In the genomic region with DNA sequence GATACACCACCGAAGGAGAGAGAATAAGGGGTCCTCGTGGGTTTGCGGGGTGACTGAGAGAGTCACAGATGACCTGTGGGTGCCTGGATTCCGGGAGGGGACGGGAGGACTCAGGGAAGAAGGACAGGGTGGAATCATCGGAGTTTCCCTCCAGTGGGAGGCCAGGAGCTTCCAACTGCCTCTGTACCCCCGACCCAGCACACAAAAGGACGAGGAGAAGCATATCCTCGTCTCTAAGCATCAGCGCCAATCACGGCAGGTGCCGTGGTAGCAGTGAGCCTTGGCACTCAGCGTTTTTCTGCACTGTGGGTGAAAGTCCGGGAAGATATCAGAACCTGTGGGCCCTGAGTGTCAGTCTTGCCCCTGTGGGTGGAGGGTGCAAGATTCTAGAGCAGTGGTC, we compare ENCODE assay signal across 27 cellular contexts.
"Had no signal": no experiment of that assay in that cellular context is flagged by ENCODE, and none has a peak within 500 bp of the region (broad histone marks: within the 10 kb centered on the region; RNA-seq: fewer than 3 reads in every experiment).

No MANE protein-coding gene starts in this region.

- H3K27me3 Mint-ChIP-seq: naive thymus-derived CD4-positive, alpha-beta T cell; stimulated activated memory B cell treated with anti-CD40 and anti-IgM and Interleukin-4, amounts not matched to agents 10 μg/mL and 1 μg/mL and 100 μg/mL, for 72 hours had no signal

- H3K27me3 ChIP-seq: colonic mucosa, esophagus muscularis mucosa, foreskin keratinocyte, gastroesophageal sphincter, hepatocyte, left lung, neural progenitor cell, sigmoid colon, tibial nerve, upper lobe of right lung, uterus had no signal

- H3K36me3 Mint-ChIP-seq: neural progenitor cell had no signal

- H3K27ac Mint-ChIP-seq: nephron; neural progenitor cell; stimulated activated memory B cell treated with anti-CD40 and anti-IgM and Interleukin-4, amounts not matched to agents 10 μg/mL and 1 μg/mL and 100 μg/mL, for 72 hours had no signal

- H3K36me3 ChIP-seq: colonic mucosa, esophagus muscularis mucosa, gastroesophageal sphincter, heart left ventricle, left lung, neural progenitor cell, sigmoid colon, thoracic aorta, tibial nerve, upper lobe of right lung, uterus had no signal

- H3K4me3 Mint-ChIP-seq: naive thymus-derived CD4-positive, alpha-beta T cell; nephron; neural progenitor cell; stimulated activated memory B cell treated with anti-CD40 and anti-IgM and Interleukin-4, amounts not matched to agents 10 μg/mL and 1 μg/mL and 100 μg/mL, for 72 hours had no signal

- H3K27ac ChIP-seq: colonic mucosa, esophagus muscularis mucosa, foreskin keratinocyte, gastroesophageal sphincter, heart left ventricle, hepatocyte, left lung, neural progenitor cell, psoas muscle, sigmoid colon, thoracic aorta, tibial nerve, upper lobe of right lung, uterus had no signal

- DNase-seq: colonic mucosa; dermis blood vessel endothelial cell; effector memory CD4-positive, alpha-beta T cell; foreskin keratinocyte; heart left ventricle; kidney; left lung; mesenchymal stem cell; midbrain; naive thymus-derived CD4-positive, alpha-beta T cell; nucleus accumbens; psoas muscle; right cardiac atrium; sigmoid colon; stimulated activated CD4-positive, alpha-beta T cell treated with anti-CD3 and anti-CD28 coated beads, Interleukin-4, amount 100 ng/mL, for 4 hours; stimulated activated naive CD8-positive, alpha-beta T cell treated with anti-CD3 and anti-CD28 coated beads, Interleukin-15, Interleukin-2, amounts not matched to agents 100 U/mL and 50 U/mL, for 24 hours; substantia nigra; upper lobe of right lung; uterus had no signal

- H3K4me1 ChIP-seq: colonic mucosa, esophagus muscularis mucosa, foreskin keratinocyte, gastroesophageal sphincter, heart left ventricle, left lung, neural progenitor cell, psoas muscle, sigmoid colon, tibial nerve, upper lobe of right lung, uterus had no signal

- ATAC-seq: foreskin keratinocyte; gastroesophageal sphincter; heart left ventricle; left lung; naive thymus-derived CD4-positive, alpha-beta T cell; psoas muscle; right cardiac atrium; stimulated activated memory B cell treated with anti-CD40 and anti-IgM and Interleukin-4, amounts not matched to agents 10 μg/mL and 1 μg/mL and 100 μg/mL, for 72 hours; stimulated activated naive CD8-positive, alpha-beta T cell treated with anti-CD3 and anti-CD28 coated beads, Interleukin-15, Interleukin-2, amounts not matched to agents 100 U/mL and 50 U/mL, for 24 hours; upper lobe of right lung had no signal

- H3K9me3 ChIP-seq: colonic mucosa, esophagus muscularis mucosa, gastroesophageal sphincter, heart left ventricle, left lung, psoas muscle, sigmoid colon, thoracic aorta, tibial nerve, upper lobe of right lung, uterus had no signal

- H3K4me3 ChIP-seq: colonic mucosa, esophagus muscularis mucosa, gastroesophageal sphincter, heart left ventricle, hepatocyte, left lung, neural progenitor cell, psoas muscle, sigmoid colon, thoracic aorta, tibial nerve, upper lobe of right lung, uterus had no signal
